8 cellular contexts compared by ENCODE assay signal in the genomic region with DNA sequence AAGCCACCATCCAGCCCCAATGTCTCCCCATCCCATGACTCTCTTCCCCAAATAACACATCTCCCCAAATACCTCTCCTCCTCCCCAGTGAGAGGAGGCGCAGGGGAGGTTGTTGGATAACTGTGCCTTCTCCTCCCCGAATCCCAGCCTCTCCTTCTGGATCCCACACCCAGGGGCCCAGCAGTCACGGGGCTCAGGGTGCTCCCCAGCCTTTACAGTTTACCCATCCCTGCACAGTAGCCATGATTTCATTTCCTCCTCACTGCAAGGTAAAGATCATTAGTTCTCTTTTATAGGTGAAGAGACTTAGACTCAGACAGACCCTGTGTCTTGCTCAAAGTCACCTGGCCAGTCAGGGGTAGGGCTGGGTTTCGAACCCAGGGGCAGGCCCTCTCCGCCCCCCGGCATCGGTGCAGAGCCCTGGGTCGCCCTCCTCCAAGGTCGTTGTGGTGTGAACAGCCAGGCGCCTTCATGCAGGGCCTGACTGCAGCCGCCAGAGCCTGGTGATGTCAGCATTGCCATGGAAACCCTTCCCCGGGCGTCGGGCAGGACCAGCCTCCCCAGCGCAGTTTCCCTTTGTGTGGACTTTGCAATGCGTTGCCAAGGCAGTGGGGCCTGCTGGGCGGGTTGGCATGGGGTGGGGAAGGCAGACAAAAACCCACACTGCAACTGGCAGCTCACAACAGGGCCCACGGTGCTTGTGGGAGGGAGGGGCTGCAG. TPM values are rescaled to one million over a fixed set of nuclear protein-coding genes. Genes with fewer than 3 reads are reported as not detected.
DNase-seq lines count a peak whose midpoint lies in the region; ATAC-seq and TF ChIP-seq lines count a peak whose summit lies in the region.

No MANE protein-coding gene starts in this region.

- POLR2A ChIA-PET in naive thymus-derived CD8-positive, alpha-beta T cell (lab: Charles Lee): interaction anchor here (0.7 to 21.5 kb wide), 13 partner anchors 10 to 67 kb away, joined by 3 to 544 read pairs (median 9); a partner anchor contains a TSS

- peaks cover 31 to 71% (median 60%) of the 10 kb centered on the region in 4 donors for H3K4me1 Mint-ChIP-seq in naive thymus-derived CD8-positive, alpha-beta T cell

- H3K4me3 ChIP-seq in Jurkat, Clone E6-1 (ENCODE audit: low read length): no peak overlapping the region
- H3K4me3 ChIP-seq in fibroblast of mammary gland (ENCODE audit: control insufficient read depth, low read depth, low read length): no peak overlapping the region

- TF ChIP-seq CTCF in fibroblast of mammary gland (conservative IDR thresholded peaks at IDR 0.05; ENCODE audit: control insufficient read depth, insufficient read depth, low read depth, low read length): no peak

- ATAC-seq in naive thymus-derived CD8-positive, alpha-beta T cell: peak; percentile 89 to 90
- no peak for ATAC-seq in HG03565 (IDR thresholded peaks at IDR 0.05; ENCODE audit: unreplicated experiment)

- DNase-seq in ELF-1 (ENCODE audit: low read depth, low spot score) (peak; percentile 90), RPMI7951 (ENCODE audit: low read depth) (peak; percentile 88), activated gamma-delta T cell treated with Interleukin-2 at 50 U/mL for 16 hours (peak; percentile 66), fibroblast of mammary gland (ENCODE audit: low read depth) (peak; percentile 66)
- peak; percentile 45 for DNase-seq in Jurkat, Clone E6-1 (ENCODE audit: low read depth, low spot score)
- peak; percentile 62 to 98 (median 90) for DNase-seq in naive thymus-derived CD8-positive, alpha-beta T cell
- DNase-seq in stimulated activated CD8-positive, alpha-beta memory T cell treated with anti-CD3 and anti-CD28 coated beads, Interleukin-7, amount 100 ng/mL, for 48 hours (ENCODE audit: extremely low read depth in 1 of 2, low read depth in 1 of 2): peak; percentile 48 to 80

- no peaks in the 10 kb centered on the region for H3K9me3 Mint-ChIP-seq in naive thymus-derived CD8-positive, alpha-beta T cell

- peak overlapping the region; percentile 97 to 100 (median 99) for H3K27ac Mint-ChIP-seq in naive thymus-derived CD8-positive, alpha-beta T cell

- H3K27me3 Mint-ChIP-seq in naive thymus-derived CD8-positive, alpha-beta T cell: no peaks in the 10 kb centered on the region

- no peaks in the 10 kb centered on the region for H3K36me3 Mint-ChIP-seq in naive thymus-derived CD8-positive, alpha-beta T cell

- peak overlapping the region; percentile 66 to 92 (median 82) for H3K4me3 Mint-ChIP-seq in naive thymus-derived CD8-positive, alpha-beta T cell

RNA-seq across cellular contexts. Expression of a gene that starts 53.3 kb away (rescaled TPM):
- 13.0 TPM for polyA plus RNA-seq in Jurkat, Clone E6-1 (2012; ENCODE audit: insufficient read depth, insufficient read length)
- total RNA-seq in RPMI7951 (2014; rRNA removed; shearing (Covaris generic)): 4.3 and 10.7 TPM in 2 replicates
- 100 to 1,000 TPM in 1 of 2 experiments, 10 to 100 TPM in 1; 86.8 to 107 TPM for total RNA-seq in naive thymus-derived CD8-positive, alpha-beta T cell
- polyA plus RNA-seq in naive thymus-derived CD8-positive, alpha-beta T cell: 100 to 1,000 TPM in 1 of 3 donors, 10 to 100 TPM in 2; 42.9 to 114 (median 65.1) TPM
